ENCODE assay signal across 9 cellular contexts in the genomic region with DNA sequence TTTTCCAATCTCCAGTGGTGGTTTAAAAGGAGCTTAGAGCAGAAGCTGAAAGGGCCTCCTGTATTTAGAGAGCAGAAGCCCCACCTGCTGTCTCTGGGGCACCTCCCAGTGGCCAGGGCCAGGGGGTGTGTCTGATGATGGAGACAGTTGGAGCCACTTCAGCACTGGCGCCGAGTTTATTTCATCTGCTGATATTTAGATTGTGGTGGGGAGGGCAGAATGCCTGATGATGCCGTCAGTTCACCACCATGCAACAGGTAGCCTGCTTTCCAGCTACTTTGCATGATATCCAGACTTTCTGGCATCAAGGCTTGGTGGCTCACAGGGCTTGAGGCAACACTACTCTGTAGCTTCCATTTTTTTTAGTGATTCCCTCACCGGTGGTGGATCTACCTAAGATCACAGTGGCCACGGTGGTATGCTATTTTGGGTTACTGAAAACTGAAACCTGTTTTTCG.
DNase-seq lines count a peak whose midpoint lies in the region; ATAC-seq and TF ChIP-seq lines count a peak whose summit lies in the region.
"Had no signal": no experiment of that assay in that cellular context is flagged by ENCODE, and none has a peak within 500 bp of the region (broad histone marks: within the 10 kb centered on the region; RNA-seq: fewer than 3 reads in every experiment).

No MANE protein-coding gene starts in this region.

- 0 out of 2 replicates have a peak, but pooled peaks cover 5% of the 10 kb centered on the region for H3K9me2 ChIP-seq in GM23338 (ENCODE audit: insufficient read depth)

- H3K4me2 ChIP-seq in GM23338: peak overlapping the region; percentile 53; the same call in 1 of the 2 replicates

- no peak overlapping the region; the same call in 1 of the 2 replicates for H3K27ac Mint-ChIP-seq in GM23338

- H3K9me3 Mint-ChIP-seq in GM23338: peaks cover 7% of the 10 kb centered on the region; the same call in 2 of the 3 replicates

- H3F3A ChIP-seq in GM23338 (replicated peaks; ENCODE audit: low read depth): 0 out of 2 replicates have a peak, but pooled peaks cover 4% of the 10 kb centered on the region

- DNase-seq in GM23338 (ENCODE audit: low spot score) (peak; percentile 72), NCI-H82 (lab: John Stamatoyannopoulos, UW) (peak; percentile 94), astrocyte of the spinal cord (ENCODE audit: low read depth, low spot score) (peak; percentile 55), iris pigment epithelial cell (ENCODE audit: low read depth) (peak; percentile 59), middle frontal gyrus (ENCODE audit: extremely low spot score, low spot score) (no peak)
- DNase-seq in stimulated activated CD4-positive, alpha-beta T cell treated with anti-CD3 and anti-CD28 coated beads, Interleukin-4, amount 100 ng/mL, for 1 hour: peak; percentile 36
- DNase-seq in central memory CD4-positive, alpha-beta T cell: no peak

- no peaks in the 10 kb centered on the region for H3K79me2 ChIP-seq in GM23338 (replicated peaks; ENCODE audit: insufficient read depth)

- TF ChIP-seq CTCF in 22Rv1 (IDR thresholded peaks at IDR 0.05): peak; percentile 57
- peak; percentile 44 to 61 for TF ChIP-seq CTCF in GM23338 (conservative IDR thresholded peaks at IDR 0.05; ENCODE audit: low read depth in 2 of 2)
- TF ChIP-seq CTCF in astrocyte of the spinal cord (IDR thresholded peaks at IDR 0.05; ENCODE audit: low read depth, low read length): peak; percentile 27

- peak overlapping the region; percentile 45; the same call in 1 of the 2 replicates for H2AFZ ChIP-seq in GM23338

- in situ Hi-C loops in astrocyte of the spinal cord (cut with HindIII; ENCODE audit: low sequenced_read_pairs): no loop called here

- peaks cover 53% of the 10 kb centered on the region for H3K4me1 ChIP-seq in GM23338 (ENCODE audit: insufficient read depth)

- no peaks in the 10 kb centered on the region for H3K27me3 ChIP-seq in GM23338 (ENCODE audit: insufficient read depth)

- peaks cover 8% of the 10 kb centered on the region; the same call in 2 of the 3 replicates for H3K36me3 Mint-ChIP-seq in GM23338 (ENCODE audit: low read depth)
- H3K36me3 Mint-ChIP-seq: activated naive CD8-positive, alpha-beta T cell had no signal

- no peak overlapping the region for H3K4me3 Mint-ChIP-seq in GM23338
- H3K4me3 Mint-ChIP-seq: activated naive CD8-positive, alpha-beta T cell had no signal

- H3K27ac ChIP-seq in 22Rv1 (peak overlapping the region; percentile 93), GM23338 (ENCODE audit: low read depth) (peak overlapping the region; percentile 68)

- 0 out of 2 replicates have a peak overlapping the region, but pooled peaks have one; percentile 10 for H3K4me3 ChIP-seq in GM23338
- H3K4me3 ChIP-seq in astrocyte of the spinal cord (ENCODE audit: low read depth, low read length): no peak overlapping the region

- H3K27me3 Mint-ChIP-seq in GM23338 (ENCODE audit: insufficient read depth, low read depth, poor library complexity): peaks cover 1% of the 10 kb centered on the region
- H3K27me3 Mint-ChIP-seq: activated naive CD8-positive, alpha-beta T cell had no signal

- peaks cover 48% of the 10 kb centered on the region for H3K4me1 Mint-ChIP-seq in GM23338

- peak; percentile 94 for ATAC-seq in GM23338

- H4K20me1 ChIP-seq in GM23338 (replicated peaks; ENCODE audit: insufficient read depth): no peaks in the 10 kb centered on the region

- no peaks in the 10 kb centered on the region for H3K36me3 ChIP-seq in GM23338 (ENCODE audit: insufficient read depth)

TF ChIP-seq in GM23338, 12 proteins besides CTCF, POLR2A, EP300 and RAD21:
- TF ChIP-seq JUNB (IDR thresholded peaks at IDR 0.05; ENCODE audit: unreplicated experiment) (no peak), POLR2AphosphoS5 (IDR thresholded peaks at IDR 0.05; ENCODE audit: low read depth) (no peak), ETS1 (IDR thresholded peaks at IDR 0.05) (no peak)

Comparison
In these comparisons a context has a peak if more than half of its experiments do, and no peak if none do; other contexts are left out.
1. DNase-seq: peak in GM23338 (single experiment), NCI-H82 (single experiment), astrocyte of the spinal cord (single experiment), iris pigment epithelial cell (single experiment) and stimulated activated CD4-positive, alpha-beta T cell treated with anti-CD3 and anti-CD28 coated beads, Interleukin-4, amount 100 ng/mL, for 1 hour (single experiment); none in central memory CD4-positive, alpha-beta T cell (single experiment) and middle frontal gyrus (single experiment).
2. Peak in every context shown above with its lines, with median percentiles within 50 percentile points of each other: CTCF ChIP-seq.